8 cellular contexts compared by ENCODE assay signal in genomic region chr22:20267441-20268288, GRCh38. TPM values are rescaled to one million over a fixed set of nuclear protein-coding genes. Genes with fewer than 3 reads are reported as not detected.
A peak's percentile ranks its signal among the peaks of the same experiment; 100 is the strongest.
DNase-seq lines count a peak whose midpoint lies in the region; ATAC-seq, FAIRE-seq and TF ChIP-seq lines count a peak whose summit lies in the region.

No MANE protein-coding gene starts in this region.

- H3K36me3 ChIP-seq in Caco-2 (ENCODE audit: control insufficient read depth, insufficient read depth, low read length) (no peaks in the 10 kb centered on the region), endothelial cell of umbilical vein (ENCODE audit: control insufficient read depth in 2 of 2, extremely low read depth in 1 of 2, insufficient read depth in 2 of 2, low read length in 2 of 2) (no peaks in the 10 kb centered on the region)

- dilution Hi-C loops in endothelial cell of umbilical vein (cut with MboI; ENCODE audit: extremely low pct_ligation_motif_present, low sequenced_read_pairs) = no loop called here

- intact Hi-C loops in Caco-2 (cut with micrococcal nuclease; ENCODE audit: unreplicated experiment) (no loop called here), endothelial cell of umbilical vein (cut with micrococcal nuclease) (loop anchor here (1.0 kb wide), 1 partner anchor 110 kb away; no protein-coding TSS in a partner anchor)

- no peaks in the 10 kb centered on the region for H4K20me1 ChIP-seq in endothelial cell of umbilical vein (replicated peaks; ENCODE audit: control insufficient read depth, extremely low read depth, insufficient read depth, low read length)

- H3K9me3 Mint-ChIP-seq in Caco-2 (ENCODE audit: unreplicated experiment) (no peaks in the 10 kb centered on the region), osteocyte (ENCODE audit: unreplicated experiment) (no peaks in the 10 kb centered on the region)

- peak overlapping the region; percentile 61 for H3K4me3 Mint-ChIP-seq in Caco-2 (ENCODE audit: unreplicated experiment)
- H3K4me3 Mint-ChIP-seq in osteocyte (ENCODE audit: unreplicated experiment) = peak overlapping the region; percentile 45

- FAIRE-seq in endothelial cell of umbilical vein (lab: Jason Lieb, UNC) = no peak

- POLR2A ChIA-PET in Caco-2 (lab: Charles Lee) (no interaction called here), endothelial cell of umbilical vein (lab: Charles Lee) (no interaction called here)

- H3K4me1 ChIP-seq in Caco-2 = peaks cover 6% of the 10 kb centered on the region
- no peaks in the 10 kb centered on the region for H3K4me1 ChIP-seq in endothelial cell of umbilical vein (ENCODE audit: control insufficient read depth, extremely low read depth, insufficient read depth, low read length)

- TF ChIP-seq CTCF in Caco-2 (IDR thresholded peaks at IDR 0.05; ENCODE audit: insufficient read depth in 1 of 2, low read depth in 1 of 2, low read length in 1 of 2, severe bottlenecking in 1 of 2, unreplicated experiment in 1 of 2) = no peak
- TF ChIP-seq CTCF in NB4 (IDR thresholded peaks at IDR 0.05; ENCODE audit: low read depth, low read length) = no peak
- TF ChIP-seq CTCF in endothelial cell of umbilical vein (IDR thresholded peaks at IDR 0.05; ENCODE audit: extremely low read depth in 1 of 2, insufficient read depth in 1 of 2, low read depth in 1 of 2, low read length in 2 of 2) = no peak
- TF ChIP-seq CTCF in osteocyte (IDR thresholded peaks at IDR 0.05) = no peak

- ATAC-seq in HG02623 (IDR thresholded peaks at IDR 0.05; ENCODE audit: unreplicated experiment) = no peak
- no peak for ATAC-seq in activated CD4-positive, CD25-positive, alpha-beta regulatory T cell treated with anti-CD3 and anti-CD28 coated beads, Interleukin-2, amount 50 U/mL, for 24 hours

- H2AFZ ChIP-seq in endothelial cell of umbilical vein (ENCODE audit: low read depth, low read length) = peak overlapping the region; percentile 64

- H3K9me1 ChIP-seq in endothelial cell of umbilical vein (replicated peaks; ENCODE audit: control insufficient read depth, extremely low read depth, insufficient read depth, low read length) = no peaks in the 10 kb centered on the region

- peaks cover 5% of the 10 kb centered on the region for H3K4me1 Mint-ChIP-seq in Caco-2 (ENCODE audit: low read depth, unreplicated experiment)
- peaks cover 16% of the 10 kb centered on the region for H3K4me1 Mint-ChIP-seq in osteocyte (ENCODE audit: unreplicated experiment)

- H3K79me2 ChIP-seq in endothelial cell of umbilical vein (ENCODE audit: control insufficient read depth, insufficient read depth, low read length) = no peaks in the 10 kb centered on the region

- H3K9me3 ChIP-seq in Caco-2 = no peaks in the 10 kb centered on the region
- no peaks in the 10 kb centered on the region for H3K9me3 ChIP-seq in endothelial cell of umbilical vein (replicated peaks; ENCODE audit: control insufficient read depth, insufficient read depth, low read length)

- H3K27ac ChIP-seq in endothelial cell of umbilical vein (ENCODE audit: insufficient read depth, low read depth, low read length) (no peak overlapping the region), caudate nucleus (ENCODE audit: low read depth, low read length) (no peak overlapping the region)

- peak overlapping the region; percentile 16 for H3K9ac ChIP-seq in endothelial cell of umbilical vein (replicated peaks; ENCODE audit: extremely low read depth, insufficient read depth, low read length)

- CTCF ChIA-PET in Caco-2 (lab: Charles Lee) (no interaction called here), endothelial cell of umbilical vein (lab: Charles Lee) (no interaction called here)

- H3K4me2 ChIP-seq in endothelial cell of umbilical vein (ENCODE audit: insufficient read depth, low read length) = peak overlapping the region; percentile 58

- H3K27ac Mint-ChIP-seq in Caco-2 (ENCODE audit: unreplicated experiment) (no peak overlapping the region), osteocyte (ENCODE audit: unreplicated experiment) (no peak overlapping the region)

- no peaks in the 10 kb centered on the region for H3K36me3 Mint-ChIP-seq in Caco-2 (ENCODE audit: insufficient read depth, unreplicated experiment)
- no peaks in the 10 kb centered on the region for H3K36me3 Mint-ChIP-seq in osteocyte (ENCODE audit: unreplicated experiment)

- H3K27me3 Mint-ChIP-seq in Caco-2 (ENCODE audit: insufficient read depth, unreplicated experiment) = no peaks in the 10 kb centered on the region
- no peaks in the 10 kb centered on the region for H3K27me3 Mint-ChIP-seq in osteocyte (ENCODE audit: unreplicated experiment)

- BruUV-seq in Caco-2 (replicated peaks; lab: Mats Ljungman, UMichigan) (no TSS peak), endothelial cell of umbilical vein (replicated peaks; lab: Mats Ljungman, UMichigan) (no TSS peak)

- DNase-seq in Caco-2 (peak in 1 of 2 experiments; percentile 54), NB4 (ENCODE audit: low read depth) (peak; percentile 70), endothelial cell of umbilical vein (ENCODE audit: low read depth, low spot score) (no peak), osteocyte (ENCODE audit: extremely low spot score, unreplicated experiment) (no peak), caudate nucleus (lab: John Stamatoyannopoulos, UW) (no peak), NCI-H446 treated with DMSO at 0.1 percent for 48 hours (lab: John Stamatoyannopoulos, UW) (no peak)

- H3K27me3 ChIP-seq in Caco-2 (replicated peaks; ENCODE audit: control insufficient read depth, insufficient read depth, low read length) = no peaks in the 10 kb centered on the region
- no peaks in the 10 kb centered on the region for H3K27me3 ChIP-seq in endothelial cell of umbilical vein (ENCODE audit: control insufficient read depth in 2 of 2, insufficient read depth in 2 of 2, low read length in 2 of 2)

- H3K4me3 ChIP-seq in Caco-2 (ENCODE audit: low read depth, low read length) (peak overlapping the region; percentile 53), NB4 (ENCODE audit: low read depth, low read length) (peak overlapping the region; percentile 61), endothelial cell of umbilical vein (replicated peaks in 1 of 3; ENCODE audit: insufficient read depth in 1 of 3, low read depth in 1 of 3, low read length in 3 of 3) (peak overlapping the region in 1 of 3 experiments; percentile 26)

- TF ChIP-seq POLR2A in NB4 (IDR thresholded peaks at IDR 0.05; ENCODE audit: extremely low read depth, insufficient read length) (no peak), endothelial cell of umbilical vein (IDR thresholded peaks at IDR 0.05; ENCODE audit: low read depth, low read length) (no peak)

TF ChIP-seq in endothelial cell of umbilical vein, 7 proteins besides CTCF, POLR2A, EP300 and RAD21:
- TF ChIP-seq MAX (IDR thresholded peaks at IDR 0.05; ENCODE audit: insufficient read depth, insufficient read length) (no peak), JUN (IDR thresholded peaks at IDR 0.05; ENCODE audit: borderline replicate concordance, insufficient read depth, insufficient read length, low read depth) (no peak), FOS (IDR thresholded peaks at IDR 0.05; ENCODE audit: borderline replicate concordance, insufficient read depth, low read length) (no peak), POLR2AphosphoS5 (IDR thresholded peaks at IDR 0.05; ENCODE audit: insufficient read depth, low read depth, low read length) (no peak), EZH2 (IDR thresholded peaks at IDR 0.05; ENCODE audit: borderline replicate concordance, low read depth, low read length, severe bottlenecking) (no peak), MYC (IDR thresholded peaks at IDR 0.05; ENCODE audit: low read depth, low read length) (no peak), GATA2 (IDR thresholded peaks at IDR 0.05; ENCODE audit: insufficient read depth, insufficient read length, low read depth, low read length) (no peak)

RNA-seq across cellular contexts. Expression of gene RTN4R, which starts 0.5 kb away (rescaled TPM):
- 10.7 and 11.1 TPM in 2 replicates for total RNA-seq in Caco-2 (2022)
- 1.2 and 1.3 TPM in 2 replicates for total RNA-seq in endothelial cell of umbilical vein
- 2.2 and 3.5 TPM in 2 replicates for polyA plus RNA-seq in endothelial cell of umbilical vein
- 1.0 and 1.4 TPM in 2 replicates for polyA plus RNA-seq in endothelial cell of umbilical vein (2011; cell fraction: cytosol; rRNA removed)
- polyA plus RNA-seq in endothelial cell of umbilical vein (2011; cell fraction: nucleus; rRNA removed) = 0.34 and 0.53 TPM in 2 replicates
- 1.0 and 1.6 TPM in 2 replicates for polyA plus RNA-seq in endothelial cell of umbilical vein (2012)
- 0.57 and 0.85 TPM in 2 replicates for polyA minus RNA-seq in endothelial cell of umbilical vein
- polyA minus RNA-seq in endothelial cell of umbilical vein (2011; cell fraction: cytosol; rRNA and poly(A)+ RNA removed) = 6.3 TPM
- 0.53 TPM in 1 of 2 replicates, not detected in the other for polyA minus RNA-seq in endothelial cell of umbilical vein (2011; cell fraction: nucleus; rRNA and poly(A)+ RNA removed)
- 1.5 and 2.1 TPM in 2 replicates for total RNA-seq in osteocyte

RNA-seq across cellular contexts. Expression of gene DGCR6L, which starts 52.2 kb away (rescaled TPM):
- total RNA-seq in Caco-2 (2022) = 30.9 and 37.4 TPM in 2 replicates
- total RNA-seq in endothelial cell of umbilical vein = 34.3 and 38.0 TPM in 2 replicates
- 67.5 and 82.9 TPM in 2 replicates for polyA plus RNA-seq in endothelial cell of umbilical vein
- polyA plus RNA-seq in endothelial cell of umbilical vein (2011; cell fraction: cytosol; rRNA removed) = 43.7 and 64.1 TPM in 2 replicates
- 18.3 and 22.7 TPM in 2 replicates for polyA plus RNA-seq in endothelial cell of umbilical vein (2011; cell fraction: nucleus; rRNA removed)
- 29.3 and 33.4 TPM in 2 replicates for polyA plus RNA-seq in endothelial cell of umbilical vein (2012)
- 13.9 and 17.5 TPM in 2 replicates for polyA minus RNA-seq in endothelial cell of umbilical vein
- 14.0 TPM for polyA minus RNA-seq in endothelial cell of umbilical vein (2011; cell fraction: cytosol; rRNA and poly(A)+ RNA removed)
- polyA minus RNA-seq in endothelial cell of umbilical vein (2011; cell fraction: nucleus; rRNA and poly(A)+ RNA removed) = 2.5 and 5.2 TPM in 2 replicates
- 55.0 and 59.4 TPM in 2 replicates for total RNA-seq in osteocyte
